In the genomic region with DNA sequence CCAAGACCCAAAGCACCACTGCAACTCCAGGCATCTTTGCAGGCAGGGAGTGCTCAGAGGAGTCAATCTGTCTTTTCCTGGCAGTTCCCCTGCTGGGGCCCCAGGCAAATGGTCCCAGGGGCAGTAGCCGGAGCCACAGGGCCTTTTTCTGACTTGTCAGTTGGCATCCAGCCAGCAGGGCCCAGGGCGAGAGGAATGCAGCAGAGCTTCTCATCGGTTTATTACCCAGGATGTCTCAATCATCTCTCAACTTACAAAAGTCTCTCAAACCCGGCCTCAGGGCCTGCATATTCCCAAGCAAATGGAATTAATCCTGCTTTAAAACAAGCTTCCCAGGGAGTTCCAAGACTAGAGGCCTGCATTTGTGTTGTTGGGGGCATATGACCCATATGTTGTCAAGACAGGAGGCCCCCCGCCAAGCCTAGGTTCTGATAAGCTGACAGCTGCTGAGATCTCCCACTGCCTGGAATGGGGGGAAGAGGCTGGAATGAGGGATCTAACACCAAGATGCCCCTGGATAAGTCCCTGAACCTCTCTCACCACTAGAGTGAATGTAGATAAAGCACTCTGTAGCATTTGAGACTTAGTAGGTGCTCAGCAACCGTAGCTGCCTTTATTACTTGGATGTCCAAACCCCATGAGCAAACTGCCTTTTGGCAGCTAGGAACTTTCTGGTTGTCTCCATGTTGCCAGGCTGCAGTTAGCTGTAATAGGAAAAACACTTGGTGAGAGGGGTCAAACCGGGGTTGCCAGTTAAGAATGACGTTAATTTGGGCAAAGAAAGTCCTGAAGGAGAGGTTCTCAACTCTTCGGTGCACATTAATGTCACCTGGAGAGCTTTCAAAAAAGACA, we compare ENCODE assay signal across 8 cellular contexts. TPM values are rescaled to one million over a fixed set of nuclear protein-coding genes. Genes with fewer than 3 reads are reported as not detected.
A peak's percentile ranks its signal among the peaks of the same experiment; 100 is the strongest.
DNase-seq lines count a peak whose midpoint lies in the region; ATAC-seq, FAIRE-seq and TF ChIP-seq lines count a peak whose summit lies in the region.

No MANE protein-coding gene starts in this region.

- H3K36me3 ChIP-seq in GM23248 (ENCODE audit: low read depth) (peaks cover 23% of the 10 kb centered on the region), sigmoid colon (peaks cover 0 to 36% (median 16%) of the 10 kb centered on the region in 4 donors)

- intact Hi-C loops in sigmoid colon (cut with DNase I) = no loop called here

- H3K27me3 ChIP-seq in GM23248 (replicated peaks; ENCODE audit: insufficient read depth) (no peaks in the 10 kb centered on the region), sigmoid colon (no peaks in the 10 kb centered on the region)

- H3K9me3 ChIP-seq in GM23248 (ENCODE audit: low read depth) (no peaks in the 10 kb centered on the region), sigmoid colon (no peaks in the 10 kb centered on the region)

- H2AFZ ChIP-seq in GM23248 = no peak overlapping the region

- FAIRE-seq in GM12892 (lab: Jason Lieb, UNC) = no peak

- in situ Hi-C loops in GM23248 (cut with MboI) = no loop called here

- ATAC-seq in activated T-helper 17 cell treated with anti-CD3 and anti-CD28 coated beads, Interleukin-2, amount 50 U/mL, for 72 hours (replicated peaks) = no peak

- no peak for TF ChIP-seq EP300 in sigmoid colon (IDR thresholded peaks at IDR 0.05)

- H3F3A ChIP-seq in GM23248 (ENCODE audit: insufficient read depth) = peaks cover 11% of the 10 kb centered on the region; the same call in 1 of the 2 replicates

- peak overlapping the region; percentile 46; the same call in 1 of the 2 replicates for H3K9ac ChIP-seq in GM23248

- H3K4me1 ChIP-seq in GM23248 (ENCODE audit: insufficient read depth) (peaks cover 22% of the 10 kb centered on the region), sigmoid colon (peaks cover 0 to 34% (median 27%) of the 10 kb centered on the region in 4 donors)

- no peaks in the 10 kb centered on the region for H3K9me3 Mint-ChIP-seq in activated T-helper 17 cell treated with anti-CD3 and anti-CD28 coated beads, Interleukin-2, amount 50 U/mL, for 72 hours
- H3K9me3 Mint-ChIP-seq in activated CD4-positive, alpha-beta T cell treated with anti-CD3 and anti-CD28 coated beads, Interleukin-2, amount 10 ng/mL, durations not matched to agents 7 days and 5 days = no peaks in the 10 kb centered on the region

- no peak overlapping the region for H3K27ac Mint-ChIP-seq in activated T-helper 17 cell treated with anti-CD3 and anti-CD28 coated beads, Interleukin-2, amount 50 U/mL, for 72 hours
- H3K27ac Mint-ChIP-seq in activated CD4-positive, alpha-beta T cell treated with anti-CD3 and anti-CD28 coated beads, Interleukin-2, amount 10 ng/mL, durations not matched to agents 7 days and 5 days = no peak overlapping the region

- peak overlapping the region; percentile 14 for H3K4me2 ChIP-seq in GM23248 (ENCODE audit: unreplicated experiment)

- no peaks in the 10 kb centered on the region for H3K9me2 ChIP-seq in GM23248 (ENCODE audit: insufficient read depth)

- H3K79me2 ChIP-seq in GM23248 (ENCODE audit: insufficient read depth) = no peaks in the 10 kb centered on the region

- WGBS in GM23248 (ENCODE audit: low coverage in 1 of 2, low lambda C conversion rate in 2 of 2, missing lambda C conversion rate in 2 of 2), 2 experiments = 56 to 60% methylated on average over 9 of the region's 9 CpGs
- 28 to 62% methylated on average over 9 of the region's 9 CpGs for WGBS in sigmoid colon, 2 donors

- H3K27ac ChIP-seq in GM23248 (peak overlapping the region; percentile 54), sigmoid colon (peak overlapping the region; percentile 15 to 71 (median 40))

- TF ChIP-seq CTCF in fibroblast of the aortic adventitia (IDR thresholded peaks at IDR 0.05; ENCODE audit: insufficient read depth, low read length) = no peak
- TF ChIP-seq CTCF in sigmoid colon (IDR thresholded peaks at IDR 0.05) = no peak

- H4K20me1 ChIP-seq in GM23248 (ENCODE audit: insufficient read depth) = no peaks in the 10 kb centered on the region

- CTCF ChIA-PET in activated CD4-positive, alpha-beta T cell treated with anti-CD3 and anti-CD28 coated beads, Interleukin-2, amount 10 ng/mL, durations not matched to agents 7 days and 5 days (lab: Charles Lee) = interaction anchor here (1.3 kb wide), 1 partner anchor 10 kb away, joined by 3 read pairs; no protein-coding TSS in a partner anchor

- H3K27me3 Mint-ChIP-seq in activated T-helper 17 cell treated with anti-CD3 and anti-CD28 coated beads, Interleukin-2, amount 50 U/mL, for 72 hours = no peaks in the 10 kb centered on the region
- peaks cover 6% of the 10 kb centered on the region for H3K27me3 Mint-ChIP-seq in activated CD4-positive, alpha-beta T cell treated with anti-CD3 and anti-CD28 coated beads, Interleukin-2, amount 10 ng/mL, durations not matched to agents 7 days and 5 days

- no peak overlapping the region for H3K4me3 ChIP-seq in GM23248
- no peak overlapping the region for H3K4me3 ChIP-seq in fibroblast of the aortic adventitia (ENCODE audit: low read depth, low read length)
- H3K4me3 ChIP-seq in sigmoid colon = no peak overlapping the region

- DNase-seq in GM23248 (peak; percentile 89), NCI-H82 treated with DMSO at 0.1 percent for 48 hours (lab: John Stamatoyannopoulos, UW; ENCODE audit: unreplicated experiment) (peak; percentile 82), fibroblast of the aortic adventitia (ENCODE audit: low read depth) (peak; percentile 77), sigmoid colon (no peak), GM12892 (ENCODE audit: insufficient read length) (no peak), GDM1 (lab: John Stamatoyannopoulos, UW) (no peak)
- no peak for DNase-seq in activated CD4-positive, alpha-beta T cell treated with anti-CD3 and anti-CD28 coated beads, Interleukin-2, amount 10 ng/mL, durations not matched to agents 7 days and 5 days

- peaks cover 11% of the 10 kb centered on the region for H3K4me1 Mint-ChIP-seq in activated T-helper 17 cell treated with anti-CD3 and anti-CD28 coated beads, Interleukin-2, amount 50 U/mL, for 72 hours
- peaks cover 12% of the 10 kb centered on the region for H3K4me1 Mint-ChIP-seq in activated CD4-positive, alpha-beta T cell treated with anti-CD3 and anti-CD28 coated beads, Interleukin-2, amount 10 ng/mL, durations not matched to agents 7 days and 5 days

- H3K36me3 Mint-ChIP-seq in activated T-helper 17 cell treated with anti-CD3 and anti-CD28 coated beads, Interleukin-2, amount 50 U/mL, for 72 hours (ENCODE audit: low read depth) = peaks cover 12% of the 10 kb centered on the region
- H3K36me3 Mint-ChIP-seq in activated CD4-positive, alpha-beta T cell treated with anti-CD3 and anti-CD28 coated beads, Interleukin-2, amount 10 ng/mL, durations not matched to agents 7 days and 5 days (ENCODE audit: low read depth) = peaks cover 12% of the 10 kb centered on the region

- H3K4me3 Mint-ChIP-seq in activated T-helper 17 cell treated with anti-CD3 and anti-CD28 coated beads, Interleukin-2, amount 50 U/mL, for 72 hours = no peak overlapping the region
- no peak overlapping the region for H3K4me3 Mint-ChIP-seq in activated CD4-positive, alpha-beta T cell treated with anti-CD3 and anti-CD28 coated beads, Interleukin-2, amount 10 ng/mL, durations not matched to agents 7 days and 5 days

- POLR2A ChIA-PET in activated CD4-positive, alpha-beta T cell treated with anti-CD3 and anti-CD28 coated beads, Interleukin-2, amount 10 ng/mL, durations not matched to agents 7 days and 5 days (lab: Charles Lee) = interaction anchor here (0.6 kb wide), 1 partner anchor 1182 kb away, joined by 4 read pairs; no protein-coding TSS in a partner anchor

- no peak for TF ChIP-seq POLR2A in sigmoid colon (IDR thresholded peaks at IDR 0.05)
- no peak for TF ChIP-seq POLR2A in GM12892 (IDR thresholded peaks at IDR 0.05; ENCODE audit: low read depth, low read length)

RNA-seq across cellular contexts. Expression of a gene that starts 4.6 kb away (rescaled TPM):
- 0.54 and 0.76 TPM in 2 replicates for total RNA-seq in GM23248 (2014; rRNA removed; shearing (Covaris generic))
- polyA plus RNA-seq in GM23248 (2016; fragmentation: Nextera tagmentation; extraction: Ambion mirVana) (0.08 and 0.11 TPM in 2 replicates), sigmoid colon (1 to 10 TPM in 1 of 3 donors, under 1 TPM in 1, not detected in 1; 0.60 to 1.8 TPM)
- total RNA-seq in fibroblast of the aortic adventitia (ENCODE audit: low replicate concordance) (1.5 and 3.8 TPM in 2 replicates), sigmoid colon (1 to 10 TPM; 3.6 to 5.5 (median 3.8) TPM)
- under 1 TPM; 0.16 to 0.63 TPM for total RNA-seq in activated T-helper 17 cell treated with anti-CD3 and anti-CD28 coated beads, Interleukin-2, amount 50 U/mL, for 72 hours
- polyA plus RNA-seq in GM12892 (2012; ENCODE audit: missing spikeins) = not detected
- under 1 TPM; 0.15 to 0.37 TPM for total RNA-seq in activated CD4-positive, alpha-beta T cell treated with anti-CD3 and anti-CD28 coated beads, Interleukin-2, amount 10 ng/mL, durations not matched to agents 7 days and 5 days

RNA-seq across cellular contexts. Expression of a gene that starts 26.2 kb away (rescaled TPM):
- total RNA-seq in GM23248 (2014; rRNA removed; shearing (Covaris generic)) = not detected in 2 replicates
- polyA plus RNA-seq in GM23248 (2016; fragmentation: Nextera tagmentation; extraction: Ambion mirVana) = 0.06 TPM in 1 of 2 replicates, not detected in the other
- total RNA-seq in fibroblast of the aortic adventitia (ENCODE audit: low replicate concordance) = not detected in 2 replicates
- total RNA-seq in sigmoid colon = not detected
- polyA plus RNA-seq in sigmoid colon = under 1 TPM in 1 of 3 donors, not detected in 2; 0.06 TPM
- total RNA-seq in activated T-helper 17 cell treated with anti-CD3 and anti-CD28 coated beads, Interleukin-2, amount 50 U/mL, for 72 hours = not detected
- polyA plus RNA-seq in GM12892 (2012; ENCODE audit: missing spikeins) = not detected
- total RNA-seq in activated CD4-positive, alpha-beta T cell treated with anti-CD3 and anti-CD28 coated beads, Interleukin-2, amount 10 ng/mL, durations not matched to agents 7 days and 5 days = not detected

RNA-seq across cellular contexts. Expression of a gene that starts 33.9 kb away (rescaled TPM):
- total RNA-seq in GM23248 (2014; rRNA removed; shearing (Covaris generic)) = not detected in 2 replicates
- polyA plus RNA-seq in GM23248 (2016; fragmentation: Nextera tagmentation; extraction: Ambion mirVana) (not detected in 2 replicates), sigmoid colon (under 1 TPM in 1 of 3 donors, not detected in 2; 0.07 TPM)
- total RNA-seq in fibroblast of the aortic adventitia (ENCODE audit: low replicate concordance) (not detected in 2 replicates), sigmoid colon (not detected)
- not detected for total RNA-seq in activated T-helper 17 cell treated with anti-CD3 and anti-CD28 coated beads, Interleukin-2, amount 50 U/mL, for 72 hours
- polyA plus RNA-seq in GM12892 (2012; ENCODE audit: missing spikeins) = not detected
- not detected for total RNA-seq in activated CD4-positive, alpha-beta T cell treated with anti-CD3 and anti-CD28 coated beads, Interleukin-2, amount 10 ng/mL, durations not matched to agents 7 days and 5 days

Comparison
In these comparisons a context has a peak if more than half of its experiments do, and no peak if none do; other contexts are left out.
1. DNase-seq: peak in GM23248 (single experiment), NCI-H82 treated with DMSO at 0.1 percent for 48 hours (single experiment) and fibroblast of the aortic adventitia (single experiment); none in sigmoid colon (single experiment), GM12892 (single experiment), activated CD4-positive, alpha-beta T cell treated with anti-CD3 and anti-CD28 coated beads, Interleukin-2, amount 10 ng/mL, durations not matched to agents 7 days and 5 days (single experiment) and GDM1 (single experiment).